ENCODE assay signal across 1 cellular context in the genomic region with DNA sequence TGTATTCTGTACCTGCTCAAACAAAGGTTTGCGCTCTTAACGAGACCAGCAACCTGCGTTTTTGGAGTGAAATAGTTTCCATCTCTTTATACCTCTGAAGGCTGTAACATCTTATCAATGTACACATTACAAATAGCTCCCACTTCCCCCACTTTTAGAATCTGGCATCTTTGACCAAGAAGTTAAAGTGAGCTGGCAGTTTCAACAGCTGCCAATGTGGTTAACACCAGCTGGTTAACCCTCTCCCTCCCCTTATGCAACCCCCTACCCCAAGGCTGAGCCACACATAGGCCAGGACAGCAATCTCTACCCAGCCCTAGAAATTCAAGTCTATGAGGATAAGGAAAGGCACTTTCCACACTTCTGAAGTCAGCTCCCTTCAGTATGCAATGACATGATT.
TF ChIP-seq lines count a peak whose summit lies in the region.

No MANE protein-coding gene starts in this region.

TF ChIP-seq in HEK293, 187 proteins besides CTCF, POLR2A, EP300 and RAD21 (continued from another document):
- TF ChIP-seq, protein P1, sequence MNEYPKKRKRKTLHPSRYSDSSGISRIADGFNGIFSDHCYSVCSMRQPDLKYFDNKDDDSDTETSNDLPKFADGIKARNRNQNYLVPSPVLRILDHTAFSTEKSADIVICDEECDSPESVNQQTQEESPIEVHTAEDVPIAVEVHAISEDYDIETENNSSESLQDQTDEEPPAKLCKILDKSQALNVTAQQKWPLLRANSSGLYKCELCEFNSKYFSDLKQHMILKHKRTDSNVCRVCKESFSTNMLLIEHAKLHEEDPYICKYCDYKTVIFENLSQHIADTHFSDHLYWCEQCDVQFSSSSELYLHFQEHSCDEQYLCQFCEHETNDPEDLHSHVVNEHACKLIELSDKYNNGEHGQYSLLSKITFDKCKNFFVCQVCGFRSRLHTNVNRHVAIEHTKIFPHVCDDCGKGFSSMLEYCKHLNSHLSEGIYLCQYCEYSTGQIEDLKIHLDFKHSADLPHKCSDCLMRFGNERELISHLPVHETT (tag by site-specific recombination; IDR thresholded peaks at IDR 0.05), result no peak
- TF ChIP-seq ZNF133 (tag by site-specific recombination; IDR thresholded peaks at IDR 0.05), result no peak
